Comparison of ENCODE assay signal across 1 cellular context in the genomic region with DNA sequence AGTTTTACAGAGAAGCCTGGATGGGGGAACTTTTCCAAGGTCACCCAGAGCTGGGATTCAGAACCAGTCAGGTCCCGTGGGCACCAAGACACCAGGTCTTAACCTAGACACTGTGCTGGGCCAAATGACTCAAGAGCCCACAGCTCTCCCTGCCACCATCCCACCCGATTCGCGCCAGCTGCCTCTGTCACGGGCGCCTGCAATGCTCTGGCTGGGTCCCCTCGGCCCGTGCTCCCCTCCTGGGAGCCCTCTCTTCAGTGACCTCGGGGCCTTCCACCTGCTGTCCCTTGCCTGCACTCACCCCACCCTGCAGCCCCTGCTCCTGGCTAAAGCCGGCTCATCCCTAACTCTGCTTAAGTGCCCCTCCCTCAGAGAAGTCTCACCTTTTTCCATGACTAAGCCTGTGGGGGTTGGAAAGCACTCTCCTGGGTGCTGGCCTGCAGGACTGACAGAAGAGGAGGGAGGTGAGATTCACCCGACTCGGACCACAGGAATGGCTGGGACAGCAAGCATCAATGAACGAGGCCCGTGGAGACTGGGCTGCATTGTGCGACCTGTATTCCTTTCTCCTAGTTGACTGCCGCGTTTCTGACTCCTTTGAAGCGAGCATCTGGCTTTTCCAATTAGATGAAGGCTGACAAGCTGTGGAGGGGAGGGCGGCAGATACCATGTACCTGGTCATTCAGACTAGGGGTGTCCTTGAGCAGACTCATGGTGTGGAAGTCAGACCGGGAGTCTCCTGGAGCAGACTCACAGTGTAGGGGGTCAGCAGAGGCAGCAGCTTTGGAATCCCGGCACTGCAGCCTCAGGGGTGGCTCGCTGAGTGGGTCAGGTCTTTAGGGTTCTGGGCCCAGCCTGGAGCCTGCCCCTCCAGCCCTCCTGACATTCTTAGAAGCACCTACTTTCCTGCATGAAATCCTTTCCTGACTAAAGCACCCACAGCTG.
TF ChIP-seq lines count a peak whose summit lies in the region.

No MANE protein-coding gene starts in this region.

TF ChIP-seq in GM23338, 12 proteins besides CTCF, POLR2A, EP300 and RAD21 (continued from another document):
- TF ChIP-seq NANOG (IDR thresholded peaks at IDR 0.05; ENCODE audit: borderline replicate concordance) (no peak), POLR2AphosphoS5 (IDR thresholded peaks at IDR 0.05; ENCODE audit: low read depth) (no peak)
- TF ChIP-seq, protein P1, sequence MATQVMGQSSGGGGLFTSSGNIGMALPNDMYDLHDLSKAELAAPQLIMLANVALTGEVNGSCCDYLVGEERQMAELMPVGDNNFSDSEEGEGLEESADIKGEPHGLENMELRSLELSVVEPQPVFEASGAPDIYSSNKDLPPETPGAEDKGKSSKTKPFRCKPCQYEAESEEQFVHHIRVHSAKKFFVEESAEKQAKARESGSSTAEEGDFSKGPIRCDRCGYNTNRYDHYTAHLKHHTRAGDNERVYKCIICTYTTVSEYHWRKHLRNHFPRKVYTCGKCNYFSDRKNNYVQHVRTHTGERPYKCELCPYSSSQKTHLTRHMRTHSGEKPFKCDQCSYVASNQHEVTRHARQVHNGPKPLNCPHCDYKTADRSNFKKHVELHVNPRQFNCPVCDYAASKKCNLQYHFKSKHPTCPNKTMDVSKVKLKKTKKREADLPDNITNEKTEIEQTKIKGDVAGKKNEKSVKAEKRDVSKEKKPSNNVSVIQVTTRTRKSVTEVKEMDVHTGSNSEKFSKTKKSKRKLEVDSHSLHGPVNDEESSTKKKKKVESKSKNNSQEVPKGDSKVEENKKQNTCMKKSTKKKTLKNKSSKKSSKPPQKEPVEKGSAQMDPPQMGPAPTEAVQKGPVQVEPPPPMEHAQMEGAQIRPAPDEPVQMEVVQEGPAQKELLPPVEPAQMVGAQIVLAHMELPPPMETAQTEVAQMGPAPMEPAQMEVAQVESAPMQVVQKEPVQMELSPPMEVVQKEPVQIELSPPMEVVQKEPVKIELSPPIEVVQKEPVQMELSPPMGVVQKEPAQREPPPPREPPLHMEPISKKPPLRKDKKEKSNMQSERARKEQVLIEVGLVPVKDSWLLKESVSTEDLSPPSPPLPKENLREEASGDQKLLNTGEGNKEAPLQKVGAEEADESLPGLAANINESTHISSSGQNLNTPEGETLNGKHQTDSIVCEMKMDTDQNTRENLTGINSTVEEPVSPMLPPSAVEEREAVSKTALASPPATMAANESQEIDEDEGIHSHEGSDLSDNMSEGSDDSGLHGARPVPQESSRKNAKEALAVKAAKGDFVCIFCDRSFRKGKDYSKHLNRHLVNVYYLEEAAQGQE (IDR thresholded peaks at IDR 0.05; ENCODE audit: unreplicated experiment) = no peak
